Comparison of ENCODE assay signal across 11 cellular contexts in the genomic region with DNA sequence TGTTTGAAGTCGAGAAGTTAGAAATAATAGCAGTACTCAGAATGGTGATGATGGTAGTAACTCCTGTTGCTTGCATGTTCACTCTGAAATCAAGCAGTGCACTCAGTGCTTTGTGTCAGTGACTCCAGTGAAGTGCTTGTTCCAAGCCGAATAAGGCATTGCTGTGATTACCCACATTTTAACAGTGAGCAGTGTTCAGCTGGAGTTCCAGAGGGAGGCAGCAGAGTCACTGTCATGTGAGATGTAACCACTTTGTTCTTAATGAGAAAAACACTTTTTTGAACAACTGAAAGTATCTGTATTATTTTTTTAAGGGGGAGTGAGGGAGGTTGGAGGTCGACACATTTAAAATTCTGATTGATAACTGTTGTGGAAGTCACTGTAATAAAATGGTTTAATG. TPM values are rescaled to one million over a fixed set of nuclear protein-coding genes. Genes with fewer than 3 reads are reported as not detected.
DNase-seq lines count a peak whose midpoint lies in the region; ATAC-seq and TF ChIP-seq lines count a peak whose summit lies in the region.
"Had no signal": no experiment of that assay in that cellular context is flagged by ENCODE, and none has a peak within 500 bp of the region (broad histone marks: within the 10 kb centered on the region; RNA-seq: fewer than 3 reads in every experiment).

No MANE protein-coding gene starts in this region.

- H3K36me3 Mint-ChIP-seq in stimulated activated memory B cell treated with anti-CD40 and anti-IgM and Interleukin-4, amounts not matched to agents 10 μg/mL and 1 μg/mL and 100 μg/mL, for 72 hours: no peaks in the 10 kb centered on the region

- H3K36me3 ChIP-seq in SK-N-SH (replicated peaks in 1 of 2; ENCODE audit: control insufficient read depth in 1 of 2, insufficient read depth in 2 of 2, low read length in 1 of 2): no peaks in the 10 kb centered on the region

- no peaks in the 10 kb centered on the region for H3K4me1 Mint-ChIP-seq in stimulated activated memory B cell treated with anti-CD40 and anti-IgM and Interleukin-4, amounts not matched to agents 10 μg/mL and 1 μg/mL and 100 μg/mL, for 72 hours

- H3K27ac Mint-ChIP-seq in stimulated activated memory B cell treated with anti-CD40 and anti-IgM and Interleukin-4, amounts not matched to agents 10 μg/mL and 1 μg/mL and 100 μg/mL, for 72 hours: no peak overlapping the region

- no peaks in the 10 kb centered on the region for H3K27me3 ChIP-seq in SK-N-SH (ENCODE audit: insufficient read depth)

- H3K9ac ChIP-seq in SK-N-SH: no peak overlapping the region

- no peaks in the 10 kb centered on the region for H3K9me2 ChIP-seq in SK-N-SH

- H3K4me2 ChIP-seq in SK-N-SH: no peak overlapping the region

- no peak overlapping the region for H3K27ac ChIP-seq in SK-N-SH (ENCODE audit: low read depth in 2 of 2, low read length in 1 of 2)
- H3K27ac ChIP-seq: skin epidermis had no signal

- TF ChIP-seq RAD21 in SK-N-SH (IDR thresholded peaks at IDR 0.05; ENCODE audit: low read length): peak; percentile 58

- CTCF ChIA-PET in SK-N-SH (lab: Yijun Ruan, JAX): interaction anchor here (0.8 to 2.2 kb wide), 7 partner anchors 10 to 614 kb away, joined by 3 to 9 read pairs (median 3); no protein-coding TSS in a partner anchor

- POLR2A ChIA-PET in SK-N-SH (lab: Yijun Ruan, JAX): no interaction called here

- peaks cover 0 to 3% of the 10 kb centered on the region in 2 experiments; a peak in 2 of 4 replicates for H3K4me1 ChIP-seq in SK-N-SH (ENCODE audit: control insufficient read depth in 1 of 2, insufficient read depth in 2 of 2, low read depth in 1 of 2, low read length in 1 of 2)

- TF ChIP-seq CTCF in GM13976 (IDR thresholded peaks at IDR 0.05; ENCODE audit: borderline replicate concordance, control extremely low read depth, extremely low read depth, insufficient read depth, missing control alignments): peak; percentile 16
- peak; percentile 33 for TF ChIP-seq CTCF in SK-N-SH (IDR thresholded peaks at IDR 0.05)

- DNase-seq in A172 (ENCODE audit: low spot score) (peak; percentile 12), GM13976 (ENCODE audit: low spot score) (no peak), SK-N-SH (peak; percentile 11), iPS DF 19.7 (ENCODE audit: low read depth, low spot score) (peak; percentile 15), OCI-M2 (lab: John Stamatoyannopoulos, UW; ENCODE audit: unreplicated experiment) (no peak)
- DNase-seq: aorta had no signal

- ATAC-seq in GM19467 (IDR thresholded peaks at IDR 0.05; ENCODE audit: unreplicated experiment) (no peak), GM21825 (IDR thresholded peaks at IDR 0.05; ENCODE audit: unreplicated experiment) (no peak)
- ATAC-seq in stimulated activated memory B cell treated with anti-CD40 and anti-IgM and Interleukin-4, amounts not matched to agents 10 μg/mL and 1 μg/mL and 100 μg/mL, for 72 hours: no peak

- no peaks in the 10 kb centered on the region for H3K9me3 ChIP-seq in SK-N-SH

- H3K79me2 ChIP-seq in SK-N-SH (ENCODE audit: insufficient read depth): no peaks in the 10 kb centered on the region

- no peaks in the 10 kb centered on the region for H3F3A ChIP-seq in SK-N-SH (replicated peaks; ENCODE audit: insufficient read depth)

- in situ Hi-C loops in GM13976 (cut with MboI; ENCODE audit: low sequenced_read_pairs, unreplicated experiment): no loop called here

- H3K9me3 Mint-ChIP-seq in stimulated activated memory B cell treated with anti-CD40 and anti-IgM and Interleukin-4, amounts not matched to agents 10 μg/mL and 1 μg/mL and 100 μg/mL, for 72 hours: peaks cover 3% of the 10 kb centered on the region

- H4K20me1 ChIP-seq in SK-N-SH (ENCODE audit: insufficient read depth): no peaks in the 10 kb centered on the region

- 31% methylated on average over 3 of the region's 3 CpGs for WGBS in SK-N-SH (ENCODE audit: low lambda C conversion rate)

- H3K27me3 Mint-ChIP-seq in stimulated activated memory B cell treated with anti-CD40 and anti-IgM and Interleukin-4, amounts not matched to agents 10 μg/mL and 1 μg/mL and 100 μg/mL, for 72 hours: no peaks in the 10 kb centered on the region

- no peak for TF ChIP-seq EP300 in SK-N-SH (IDR thresholded peaks at IDR 0.05; ENCODE audit: borderline replicate concordance in 1 of 2, low read depth in 1 of 2, low read length in 1 of 2)

- H3K4me3 Mint-ChIP-seq in stimulated activated memory B cell treated with anti-CD40 and anti-IgM and Interleukin-4, amounts not matched to agents 10 μg/mL and 1 μg/mL and 100 μg/mL, for 72 hours: no peak overlapping the region

- H2AFZ ChIP-seq in SK-N-SH (ENCODE audit: low read depth): no peak overlapping the region

- no peak overlapping the region for H3K4me3 ChIP-seq in SK-N-SH (ENCODE audit: low read depth in 2 of 2, low read length in 1 of 2)
- H3K4me3 ChIP-seq: skin epidermis had no signal

TF ChIP-seq in SK-N-SH, 30 proteins besides CTCF, POLR2A, EP300 and RAD21:
- TF ChIP-seq FOXJ3 (CRISPR knock-in tag; IDR thresholded peaks at IDR 0.05): no peak
- peak; percentile 5; the same call in 1 of the 2 replicates for TF ChIP-seq SMC3 (IDR thresholded peaks at IDR 0.05; ENCODE audit: low read depth, low read length)

RNA-seq across cellular contexts. Expression of a gene that starts 3.7 kb away (rescaled TPM):
- total RNA-seq in A172 (2014; rRNA removed; shearing (Covaris generic)): not detected in 2 replicates
- polyA plus RNA-seq in SK-N-SH (2012; rRNA removed): not detected in 2 replicates
- not detected in 2 replicates for polyA plus RNA-seq in SK-N-SH (2012; cell fraction: cytosol; rRNA removed)
- polyA plus RNA-seq in SK-N-SH (2012; cell fraction: nucleus; rRNA removed): not detected in 2 replicates
- total RNA-seq: aorta, subcutaneous adipose tissue had no signal
- polyA plus RNA-seq: aorta had no signal

Comparison
In these comparisons a context has a peak if more than half of its experiments do, and no peak if none do; other contexts are left out.
1. DNase-seq: peak in A172 (single experiment), SK-N-SH (single experiment) and iPS DF 19.7 (single experiment); none in GM13976 (single experiment) and OCI-M2 (single experiment).